ENCODE assay signal across 32 cellular contexts in genomic region chr3:64509216-64509615, GRCh38.
"Had no signal": no experiment of that assay in that cellular context is flagged by ENCODE, and none has a peak within 500 bp of the region (broad histone marks: within the 10 kb centered on the region; RNA-seq: fewer than 3 reads in every experiment).

No MANE protein-coding gene starts in this region.

- H3K27me3 ChIP-seq: ascending aorta, breast epithelium, cardiac muscle cell, colonic mucosa, esophagus squamous epithelium, gastroesophageal sphincter, heart right ventricle, hepatocyte had no signal

- H3K9me3 ChIP-seq: ascending aorta, breast epithelium, colonic mucosa, esophagus squamous epithelium, gastroesophageal sphincter, heart right ventricle had no signal

- H3K4me3 ChIP-seq: ascending aorta, breast epithelium, cardiac muscle cell, colonic mucosa, esophagus squamous epithelium, gastroesophageal sphincter, heart right ventricle, hepatocyte had no signal

- ATAC-seq: activated CD4-positive, CD25-positive, alpha-beta regulatory T cell treated with anti-CD3 and anti-CD28 coated beads, Interleukin-2, amount 50 U/mL, for 24 hours; activated CD8-positive, alpha-beta T cell treated with anti-CD3 and anti-CD28 coated beads for 36 hours; activated naive CD8-positive, alpha-beta T cell treated with anti-CD3 and anti-CD28 coated beads, Interleukin-2, amount 50 U/mL, for 24 hours; activated T-cell treated with anti-CD3 and anti-CD28 coated beads, Interleukin-2, amount 50 U/mL, for 4 hours; activated T-helper 17 cell treated with anti-CD3 and anti-CD28 coated beads, Interleukin-2, amount 50 U/mL, for 72 hours; gastroesophageal sphincter; heart right ventricle had no signal

- H3K4me1 Mint-ChIP-seq: activated B cell treated with CpG ODN at 0.5 μM for 24 hours; activated naive CD4-positive, alpha-beta T cell treated with anti-CD3 and anti-CD28 coated beads, Interleukin-2, amount 50 U/mL, for 24 hours; activated naive CD8-positive, alpha-beta T cell treated with anti-CD3 and anti-CD28 coated beads, Interleukin-2, amount 50 U/mL, for 24 hours; activated T-helper 17 cell treated with anti-CD3 and anti-CD28 coated beads, Interleukin-2, amount 50 U/mL, for 72 hours had no signal

- H3K4me3 Mint-ChIP-seq: activated B cell treated with CpG ODN at 0.5 μM for 24 hours; activated CD8-positive, alpha-beta T cell treated with anti-CD3 and anti-CD28 coated beads for 36 hours; activated naive CD4-positive, alpha-beta T cell treated with anti-CD3 and anti-CD28 coated beads, Interleukin-2, amount 50 U/mL, for 24 hours; activated naive CD8-positive, alpha-beta T cell treated with anti-CD3 and anti-CD28 coated beads for 36 hours; activated naive CD8-positive, alpha-beta T cell treated with anti-CD3 and anti-CD28 coated beads, Interleukin-2, amount 50 U/mL, for 24 hours; activated T-cell treated with anti-CD3 and anti-CD28 coated beads, Interleukin-2, amount 50 U/mL, for 4 hours; activated T-helper 17 cell treated with anti-CD3 and anti-CD28 coated beads, Interleukin-2, amount 50 U/mL, for 72 hours; brain had no signal

- H3K36me3 ChIP-seq: ascending aorta, breast epithelium, cardiac muscle cell, colonic mucosa, esophagus squamous epithelium, gastroesophageal sphincter, heart right ventricle, WERI-Rb-1 had no signal

- H3K36me3 Mint-ChIP-seq: activated naive CD4-positive, alpha-beta T cell treated with anti-CD3 and anti-CD28 coated beads, Interleukin-2, amount 50 U/mL, for 24 hours; activated naive CD8-positive, alpha-beta T cell treated with anti-CD3 and anti-CD28 coated beads for 36 hours; brain had no signal

- DNase-seq: activated B cell treated with CpG ODN at 0.5 μM for 24 hours; activated CD4-positive, alpha-beta T cell treated with anti-CD3 and anti-CD28 coated beads for 48 hours; activated CD4-positive, alpha-beta T cell treated with anti-CD3 and anti-CD28 coated beads, Interleukin-2, amount 50 U/mL, for 1 hour; activated CD4-positive, alpha-beta T cell treated with anti-CD3 and anti-CD28 coated beads, Interleukin-2, amount 50 U/mL, for 48 hours; activated CD8-positive, alpha-beta memory T cell treated with anti-CD3 and anti-CD28 coated beads for 24 hours; activated CD8-positive, alpha-beta T cell treated with anti-CD3 and anti-CD28 coated beads for 36 hours; activated effector memory CD4-positive, alpha-beta T cell treated with Interleukin-2 at 50 U/mL for 16 hours; activated gamma-delta T cell treated with Interleukin-2 at 50 U/mL for 16 hours; activated naive CD4-positive, alpha-beta T cell treated with Interleukin-2 at 50 U/mL for 16 hours; activated naive CD8-positive, alpha-beta T cell treated with anti-CD3 and anti-CD28 coated beads for 36 hours; activated naive CD8-positive, alpha-beta T cell treated with anti-CD3 and anti-CD28 coated beads, Interleukin-2, amount 50 U/mL, for 24 hours; activated T-cell treated with anti-CD3 and anti-CD28 coated beads, Interleukin-2, amount 50 U/mL, for 4 hours; central memory CD4-positive, alpha-beta T cell; cerebellar nuclear complex; colonic mucosa; effector CD8-positive, alpha-beta T cell; esophagus squamous epithelium; foreskin melanocyte; heart right ventricle; SW 1271; T-helper 1 cell; T-helper 2 cell; WERI-Rb-1 had no signal

- H3K27ac Mint-ChIP-seq: activated B cell treated with CpG ODN at 0.5 μM for 24 hours; activated CD8-positive, alpha-beta T cell treated with anti-CD3 and anti-CD28 coated beads for 36 hours; activated naive CD4-positive, alpha-beta T cell treated with anti-CD3 and anti-CD28 coated beads, Interleukin-2, amount 50 U/mL, for 24 hours; activated naive CD8-positive, alpha-beta T cell treated with anti-CD3 and anti-CD28 coated beads for 36 hours; activated naive CD8-positive, alpha-beta T cell treated with anti-CD3 and anti-CD28 coated beads, Interleukin-2, amount 50 U/mL, for 24 hours; activated T-helper 17 cell treated with anti-CD3 and anti-CD28 coated beads, Interleukin-2, amount 50 U/mL, for 72 hours; brain had no signal

- H3K4me1 ChIP-seq: ascending aorta, breast epithelium, colonic mucosa, gastroesophageal sphincter had no signal
